Comparison of ENCODE assay signal across 1 cellular context in the genomic region with DNA sequence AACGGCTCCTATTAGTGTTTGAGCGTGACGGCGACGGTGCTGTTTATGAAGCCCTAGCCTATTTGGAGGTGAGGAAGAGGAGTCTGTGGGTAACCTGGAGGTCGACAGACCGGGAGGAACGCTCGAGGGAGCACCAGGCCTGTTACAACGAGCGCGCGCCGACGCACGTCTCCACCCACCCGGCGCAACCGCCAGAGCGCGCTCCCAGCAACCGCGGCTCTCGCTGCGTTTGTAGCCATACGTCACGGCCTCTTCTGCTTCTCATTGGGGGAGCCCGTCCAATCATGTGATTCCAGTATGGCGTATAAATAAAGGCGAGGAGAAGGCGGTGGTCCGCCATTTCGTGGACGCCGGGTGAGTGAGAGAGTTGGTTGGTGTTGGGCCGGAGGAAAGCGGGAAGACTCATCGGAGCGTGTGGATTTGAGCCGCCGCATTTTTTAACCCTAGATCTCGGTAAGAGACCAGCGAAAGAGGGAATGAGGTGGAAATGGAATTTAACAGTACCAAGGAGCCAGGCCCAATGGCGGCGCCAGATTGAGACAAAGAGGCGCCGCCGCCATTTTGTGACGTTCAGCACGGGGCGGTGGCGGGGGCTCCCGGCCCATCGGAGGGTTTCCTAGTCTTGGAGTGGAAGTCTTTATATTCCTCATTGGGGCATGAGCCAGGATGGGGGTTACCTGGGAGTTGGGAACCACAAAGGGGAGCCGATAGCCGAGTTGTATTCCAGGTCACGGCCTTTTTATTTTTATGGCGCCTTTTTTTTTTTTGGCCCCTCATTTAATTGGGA.
TF ChIP-seq lines count a peak whose summit lies in the region.

A gene (plus strand): TSS at position 334 of the 787 bp plus-strand sequence. CDS start 2,401 bp downstream, outside the sequence.

TF ChIP-seq in H1, 55 proteins besides CTCF, POLR2A, EP300 and RAD21:
- TF ChIP-seq MAFK (IDR thresholded peaks at IDR 0.05; ENCODE audit: low read depth, low read length) (no peak), EGR1 (IDR thresholded peaks at IDR 0.05; ENCODE audit: borderline replicate concordance, low read depth, low read length) (no peak; the same call in 1 of the 2 replicates), YY1 (IDR thresholded peaks at IDR 0.05; ENCODE audit: low read depth, low read length) (peak; percentile 99), CREB1 (IDR thresholded peaks at IDR 0.05) (peak; percentile 87), TCF12 (IDR thresholded peaks at IDR 0.05; ENCODE audit: low read depth, low read length) (no peak), KDM5A (IDR thresholded peaks at IDR 0.05; ENCODE audit: low read length) (no peak), TBP (IDR thresholded peaks at IDR 0.05; ENCODE audit: low read depth, low read length) (peak; percentile 98), BRCA1 (IDR thresholded peaks at IDR 0.05; ENCODE audit: low read depth, low read length) (no peak), CTBP2 (IDR thresholded peaks at IDR 0.05; ENCODE audit: borderline replicate concordance, insufficient read depth, insufficient read length, low read length) (no peak), SIN3A (conservative IDR thresholded peaks at IDR 0.05 in 1 of 2, IDR thresholded peaks at IDR 0.05 in 1 of 2; ENCODE audit: low read depth in 1 of 2, low read length in 2 of 2) (peak; percentile 53 to 55; a peak in 2 of 4 replicates), SUZ12 (IDR thresholded peaks at IDR 0.05; ENCODE audit: low read length) (no peak), HDAC6 (IDR thresholded peaks at IDR 0.05; ENCODE audit: low read depth, low read length) (no peak), BCL11A (IDR thresholded peaks at IDR 0.05; ENCODE audit: low read depth in 2 of 2, low read length in 2 of 2) (no peak), POLR2AphosphoS5 (IDR thresholded peaks at IDR 0.05; ENCODE audit: low read depth, low read length) (peak; percentile 100), RFX5 (IDR thresholded peaks at IDR 0.05; ENCODE audit: borderline replicate concordance, low read depth, low read length) (peak; percentile 67; the same call in 1 of the 2 replicates), JUN (IDR thresholded peaks at IDR 0.05; ENCODE audit: low read depth, low read length) (no peak), GTF2F1 (IDR thresholded peaks at IDR 0.05; ENCODE audit: borderline replicate concordance, low read depth, low read length) (peak; percentile 98), PHF8 (conservative IDR thresholded peaks at IDR 0.05; ENCODE audit: low read depth, low read length) (peak; percentile 99), SP1 (IDR thresholded peaks at IDR 0.05; ENCODE audit: low read depth, low read length) (peak; percentile 82), SP2 (IDR thresholded peaks at IDR 0.05; ENCODE audit: low read length) (no peak), SIX5 (IDR thresholded peaks at IDR 0.05; ENCODE audit: low read depth, low read length) (no peak), KDM1A (IDR thresholded peaks at IDR 0.05; ENCODE audit: borderline replicate concordance, low read length) (no peak), TEAD4 (IDR thresholded peaks at IDR 0.05; ENCODE audit: low read depth, low read length) (no peak), SP4 (IDR thresholded peaks at IDR 0.05; ENCODE audit: low read length) (peak; percentile 92), BACH1 (IDR thresholded peaks at IDR 0.05; ENCODE audit: low read length) (no peak), HDAC2 (IDR thresholded peaks at IDR 0.05; ENCODE audit: borderline replicate concordance in 1 of 2, low read depth in 2 of 2, low read length in 2 of 2) (no peak), ASH2L (IDR thresholded peaks at IDR 0.05; ENCODE audit: low read length) (peak; percentile 27), CHD1 (IDR thresholded peaks at IDR 0.05; ENCODE audit: low read depth, low read length) (peak; percentile 82), SRF (IDR thresholded peaks at IDR 0.05; ENCODE audit: low read depth, low read length) (no peak), POU5F1 (IDR thresholded peaks at IDR 0.05; ENCODE audit: low read depth, low read length) (no peak), EZH2 (IDR thresholded peaks at IDR 0.05; ENCODE audit: low read depth, low read length, severe bottlenecking) (no peak), NANOG (IDR thresholded peaks at IDR 0.05; ENCODE audit: insufficient read depth, low read depth, low read length, poor library complexity, severe bottlenecking) (no peak), KDM4A (IDR thresholded peaks at IDR 0.05; ENCODE audit: low read depth, low read length, severe bottlenecking) (peak; percentile 42), CEBPB (IDR thresholded peaks at IDR 0.05; ENCODE audit: low read depth, low read length) (no peak), JUND (IDR thresholded peaks at IDR 0.05; ENCODE audit: low read length) (peak; percentile 35; the same call in 1 of the 2 replicates), GABPA (IDR thresholded peaks at IDR 0.05; ENCODE audit: borderline replicate concordance, insufficient read depth, low read length) (no peak), RXRA (IDR thresholded peaks at IDR 0.05; ENCODE audit: insufficient read depth, low read depth, low read length) (no peak), RNF2 (IDR thresholded peaks at IDR 0.05; ENCODE audit: borderline replicate concordance, low read depth, low read length, missing control alignments, poor library complexity, severe bottlenecking) (no peak), CBX5 (IDR thresholded peaks at IDR 0.05; ENCODE audit: low read depth, low read length) (no peak), TAF1 (IDR thresholded peaks at IDR 0.05; ENCODE audit: low read depth, low read length) (peak; percentile 100), SAP30 (IDR thresholded peaks at IDR 0.05; ENCODE audit: insufficient read depth, insufficient replicate concordance, low read length) (peak; percentile 38), FOSL1 (IDR thresholded peaks at IDR 0.05; ENCODE audit: insufficient read depth, low read depth, low read length) (no peak), TAF7 (optimal IDR thresholded peaks at IDR 0.05; ENCODE audit: borderline replicate concordance, low read depth, low read length) (peak; percentile 97), RBBP5 (IDR thresholded peaks at IDR 0.05; ENCODE audit: borderline replicate concordance, low read depth, low read length) (no peak), SIRT6 (IDR thresholded peaks at IDR 0.05; ENCODE audit: low read length) (no peak), ZNF274 (IDR thresholded peaks at IDR 0.05; ENCODE audit: borderline replicate concordance, extremely low read depth, low read length) (no peak), NRF1 (IDR thresholded peaks at IDR 0.05; ENCODE audit: low read depth, low read length) (peak; percentile 30; the same call in 1 of the 2 replicates), CHD2 (IDR thresholded peaks at IDR 0.05; ENCODE audit: low read length) (peak; percentile 67), CBX8 (IDR thresholded peaks at IDR 0.05; ENCODE audit: borderline replicate concordance, low read depth, low read length) (no peak)
- TF ChIP-seq, protein P1, sequence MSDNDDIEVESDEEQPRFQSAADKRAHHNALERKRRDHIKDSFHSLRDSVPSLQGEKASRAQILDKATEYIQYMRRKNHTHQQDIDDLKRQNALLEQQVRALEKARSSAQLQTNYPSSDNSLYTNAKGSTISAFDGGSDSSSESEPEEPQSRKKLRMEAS (IDR thresholded peaks at IDR 0.05), result peak; percentile 76
- TF ChIP-seq, protein P2, sequence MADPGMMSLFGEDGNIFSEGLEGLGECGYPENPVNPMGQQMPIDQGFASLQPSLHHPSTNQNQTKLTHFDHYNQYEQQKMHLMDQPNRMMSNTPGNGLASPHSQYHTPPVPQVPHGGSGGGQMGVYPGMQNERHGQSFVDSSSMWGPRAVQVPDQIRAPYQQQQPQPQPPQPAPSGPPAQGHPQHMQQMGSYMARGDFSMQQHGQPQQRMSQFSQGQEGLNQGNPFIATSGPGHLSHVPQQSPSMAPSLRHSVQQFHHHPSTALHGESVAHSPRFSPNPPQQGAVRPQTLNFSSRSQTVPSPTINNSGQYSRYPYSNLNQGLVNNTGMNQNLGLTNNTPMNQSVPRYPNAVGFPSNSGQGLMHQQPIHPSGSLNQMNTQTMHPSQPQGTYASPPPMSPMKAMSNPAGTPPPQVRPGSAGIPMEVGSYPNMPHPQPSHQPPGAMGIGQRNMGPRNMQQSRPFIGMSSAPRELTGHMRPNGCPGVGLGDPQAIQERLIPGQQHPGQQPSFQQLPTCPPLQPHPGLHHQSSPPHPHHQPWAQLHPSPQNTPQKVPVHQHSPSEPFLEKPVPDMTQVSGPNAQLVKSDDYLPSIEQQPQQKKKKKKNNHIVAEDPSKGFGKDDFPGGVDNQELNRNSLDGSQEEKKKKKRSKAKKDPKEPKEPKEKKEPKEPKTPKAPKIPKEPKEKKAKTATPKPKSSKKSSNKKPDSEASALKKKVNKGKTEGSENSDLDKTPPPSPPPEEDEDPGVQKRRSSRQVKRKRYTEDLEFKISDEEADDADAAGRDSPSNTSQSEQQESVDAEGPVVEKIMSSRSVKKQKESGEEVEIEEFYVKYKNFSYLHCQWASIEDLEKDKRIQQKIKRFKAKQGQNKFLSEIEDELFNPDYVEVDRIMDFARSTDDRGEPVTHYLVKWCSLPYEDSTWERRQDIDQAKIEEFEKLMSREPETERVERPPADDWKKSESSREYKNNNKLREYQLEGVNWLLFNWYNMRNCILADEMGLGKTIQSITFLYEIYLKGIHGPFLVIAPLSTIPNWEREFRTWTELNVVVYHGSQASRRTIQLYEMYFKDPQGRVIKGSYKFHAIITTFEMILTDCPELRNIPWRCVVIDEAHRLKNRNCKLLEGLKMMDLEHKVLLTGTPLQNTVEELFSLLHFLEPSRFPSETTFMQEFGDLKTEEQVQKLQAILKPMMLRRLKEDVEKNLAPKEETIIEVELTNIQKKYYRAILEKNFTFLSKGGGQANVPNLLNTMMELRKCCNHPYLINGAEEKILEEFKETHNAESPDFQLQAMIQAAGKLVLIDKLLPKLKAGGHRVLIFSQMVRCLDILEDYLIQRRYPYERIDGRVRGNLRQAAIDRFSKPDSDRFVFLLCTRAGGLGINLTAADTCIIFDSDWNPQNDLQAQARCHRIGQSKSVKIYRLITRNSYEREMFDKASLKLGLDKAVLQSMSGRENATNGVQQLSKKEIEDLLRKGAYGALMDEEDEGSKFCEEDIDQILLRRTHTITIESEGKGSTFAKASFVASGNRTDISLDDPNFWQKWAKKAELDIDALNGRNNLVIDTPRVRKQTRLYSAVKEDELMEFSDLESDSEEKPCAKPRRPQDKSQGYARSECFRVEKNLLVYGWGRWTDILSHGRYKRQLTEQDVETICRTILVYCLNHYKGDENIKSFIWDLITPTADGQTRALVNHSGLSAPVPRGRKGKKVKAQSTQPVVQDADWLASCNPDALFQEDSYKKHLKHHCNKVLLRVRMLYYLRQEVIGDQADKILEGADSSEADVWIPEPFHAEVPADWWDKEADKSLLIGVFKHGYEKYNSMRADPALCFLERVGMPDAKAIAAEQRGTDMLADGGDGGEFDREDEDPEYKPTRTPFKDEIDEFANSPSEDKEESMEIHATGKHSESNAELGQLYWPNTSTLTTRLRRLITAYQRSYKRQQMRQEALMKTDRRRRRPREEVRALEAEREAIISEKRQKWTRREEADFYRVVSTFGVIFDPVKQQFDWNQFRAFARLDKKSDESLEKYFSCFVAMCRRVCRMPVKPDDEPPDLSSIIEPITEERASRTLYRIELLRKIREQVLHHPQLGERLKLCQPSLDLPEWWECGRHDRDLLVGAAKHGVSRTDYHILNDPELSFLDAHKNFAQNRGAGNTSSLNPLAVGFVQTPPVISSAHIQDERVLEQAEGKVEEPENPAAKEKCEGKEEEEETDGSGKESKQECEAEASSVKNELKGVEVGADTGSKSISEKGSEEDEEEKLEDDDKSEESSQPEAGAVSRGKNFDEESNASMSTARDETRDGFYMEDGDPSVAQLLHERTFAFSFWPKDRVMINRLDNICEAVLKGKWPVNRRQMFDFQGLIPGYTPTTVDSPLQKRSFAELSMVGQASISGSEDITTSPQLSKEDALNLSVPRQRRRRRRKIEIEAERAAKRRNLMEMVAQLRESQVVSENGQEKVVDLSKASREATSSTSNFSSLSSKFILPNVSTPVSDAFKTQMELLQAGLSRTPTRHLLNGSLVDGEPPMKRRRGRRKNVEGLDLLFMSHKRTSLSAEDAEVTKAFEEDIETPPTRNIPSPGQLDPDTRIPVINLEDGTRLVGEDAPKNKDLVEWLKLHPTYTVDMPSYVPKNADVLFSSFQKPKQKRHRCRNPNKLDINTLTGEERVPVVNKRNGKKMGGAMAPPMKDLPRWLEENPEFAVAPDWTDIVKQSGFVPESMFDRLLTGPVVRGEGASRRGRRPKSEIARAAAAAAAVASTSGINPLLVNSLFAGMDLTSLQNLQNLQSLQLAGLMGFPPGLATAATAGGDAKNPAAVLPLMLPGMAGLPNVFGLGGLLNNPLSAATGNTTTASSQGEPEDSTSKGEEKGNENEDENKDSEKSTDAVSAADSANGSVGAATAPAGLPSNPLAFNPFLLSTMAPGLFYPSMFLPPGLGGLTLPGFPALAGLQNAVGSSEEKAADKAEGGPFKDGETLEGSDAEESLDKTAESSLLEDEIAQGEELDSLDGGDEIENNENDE (IDR thresholded peaks at IDR 0.05; ENCODE audit: insufficient replicate concordance, low read length), result no peak
- TF ChIP-seq, protein P3, sequence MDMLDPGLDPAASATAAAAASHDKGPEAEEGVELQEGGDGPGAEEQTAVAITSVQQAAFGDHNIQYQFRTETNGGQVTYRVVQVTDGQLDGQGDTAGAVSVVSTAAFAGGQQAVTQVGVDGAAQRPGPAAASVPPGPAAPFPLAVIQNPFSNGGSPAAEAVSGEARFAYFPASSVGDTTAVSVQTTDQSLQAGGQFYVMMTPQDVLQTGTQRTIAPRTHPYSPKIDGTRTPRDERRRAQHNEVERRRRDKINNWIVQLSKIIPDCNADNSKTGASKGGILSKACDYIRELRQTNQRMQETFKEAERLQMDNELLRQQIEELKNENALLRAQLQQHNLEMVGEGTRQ (IDR thresholded peaks at IDR 0.05; ENCODE audit: low read length), result peak; percentile 77
- TF ChIP-seq, protein P4, sequence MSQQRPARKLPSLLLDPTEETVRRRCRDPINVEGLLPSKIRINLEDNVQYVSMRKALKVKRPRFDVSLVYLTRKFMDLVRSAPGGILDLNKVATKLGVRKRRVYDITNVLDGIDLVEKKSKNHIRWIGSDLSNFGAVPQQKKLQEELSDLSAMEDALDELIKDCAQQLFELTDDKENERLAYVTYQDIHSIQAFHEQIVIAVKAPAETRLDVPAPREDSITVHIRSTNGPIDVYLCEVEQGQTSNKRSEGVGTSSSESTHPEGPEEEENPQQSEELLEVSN (IDR thresholded peaks at IDR 0.05), result no peak
- TF ChIP-seq, protein P5, sequence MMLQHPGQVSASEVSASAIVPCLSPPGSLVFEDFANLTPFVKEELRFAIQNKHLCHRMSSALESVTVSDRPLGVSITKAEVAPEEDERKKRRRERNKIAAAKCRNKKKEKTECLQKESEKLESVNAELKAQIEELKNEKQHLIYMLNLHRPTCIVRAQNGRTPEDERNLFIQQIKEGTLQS (IDR thresholded peaks at IDR 0.05; ENCODE audit: insufficient read depth, low read depth, low read length), result 0 out of 2 replicates have a peak, but pooled peaks have one; percentile 18
- TF ChIP-seq, protein P6, sequence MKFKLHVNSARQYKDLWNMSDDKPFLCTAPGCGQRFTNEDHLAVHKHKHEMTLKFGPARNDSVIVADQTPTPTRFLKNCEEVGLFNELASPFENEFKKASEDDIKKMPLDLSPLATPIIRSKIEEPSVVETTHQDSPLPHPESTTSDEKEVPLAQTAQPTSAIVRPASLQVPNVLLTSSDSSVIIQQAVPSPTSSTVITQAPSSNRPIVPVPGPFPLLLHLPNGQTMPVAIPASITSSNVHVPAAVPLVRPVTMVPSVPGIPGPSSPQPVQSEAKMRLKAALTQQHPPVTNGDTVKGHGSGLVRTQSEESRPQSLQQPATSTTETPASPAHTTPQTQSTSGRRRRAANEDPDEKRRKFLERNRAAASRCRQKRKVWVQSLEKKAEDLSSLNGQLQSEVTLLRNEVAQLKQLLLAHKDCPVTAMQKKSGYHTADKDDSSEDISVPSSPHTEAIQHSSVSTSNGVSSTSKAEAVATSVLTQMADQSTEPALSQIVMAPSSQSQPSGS (IDR thresholded peaks at IDR 0.05; ENCODE audit: low read length), result peak; percentile 77; the same call in 1 of the 2 replicates
